1 cellular context compared by ENCODE assay signal in the genomic region with DNA sequence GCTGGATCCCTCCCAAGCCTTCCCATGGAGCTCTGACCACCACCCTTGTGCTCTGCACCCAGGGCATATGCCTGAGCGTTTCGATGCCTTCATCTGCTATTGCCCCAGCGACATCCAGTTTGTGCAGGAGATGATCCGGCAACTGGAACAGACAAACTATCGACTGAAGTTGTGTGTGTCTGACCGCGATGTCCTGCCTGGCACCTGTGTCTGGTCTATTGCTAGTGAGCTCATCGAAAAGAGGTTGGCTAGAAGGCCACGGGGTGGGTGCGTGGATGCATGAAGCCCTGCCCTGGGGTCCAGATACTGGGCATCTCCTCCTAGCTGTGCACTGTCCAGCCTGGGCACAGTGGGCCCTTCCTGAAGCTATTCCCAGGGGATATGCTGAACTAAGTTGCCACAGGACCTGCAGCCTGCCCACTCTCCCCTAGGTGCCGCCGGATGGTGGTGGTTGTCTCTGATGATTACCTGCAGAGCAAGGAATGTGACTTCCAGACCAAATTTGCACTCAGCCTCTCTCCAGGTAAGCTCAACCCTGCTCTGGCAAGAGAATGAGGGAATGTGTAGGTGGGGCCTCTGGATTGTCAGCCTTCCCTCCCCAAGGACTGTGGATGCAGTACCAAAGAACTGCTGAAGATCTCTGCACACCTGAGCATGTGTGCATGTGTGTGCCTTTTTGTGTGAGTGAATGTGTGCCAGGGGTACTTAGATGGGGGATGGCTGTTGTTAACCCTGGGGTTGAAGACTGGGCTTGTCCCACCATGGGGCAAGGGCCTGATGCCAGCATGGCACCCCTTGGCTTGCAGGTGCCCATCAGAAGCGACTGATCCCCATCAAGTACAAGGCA.
TF ChIP-seq lines count a peak whose summit lies in the region.

No MANE protein-coding gene starts in this region.

TF ChIP-seq in HCT116, 20 proteins besides CTCF, POLR2A, EP300 and RAD21 (continued from another document):
- TF ChIP-seq CEBPB (IDR thresholded peaks at IDR 0.05; ENCODE audit: low read depth): no peak
- TF ChIP-seq, protein P1, sequence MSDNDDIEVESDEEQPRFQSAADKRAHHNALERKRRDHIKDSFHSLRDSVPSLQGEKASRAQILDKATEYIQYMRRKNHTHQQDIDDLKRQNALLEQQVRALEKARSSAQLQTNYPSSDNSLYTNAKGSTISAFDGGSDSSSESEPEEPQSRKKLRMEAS (IDR thresholded peaks at IDR 0.05): no peak
- TF ChIP-seq SRF (IDR thresholded peaks at IDR 0.05; ENCODE audit: low read depth): no peak
- TF ChIP-seq, protein P2, sequence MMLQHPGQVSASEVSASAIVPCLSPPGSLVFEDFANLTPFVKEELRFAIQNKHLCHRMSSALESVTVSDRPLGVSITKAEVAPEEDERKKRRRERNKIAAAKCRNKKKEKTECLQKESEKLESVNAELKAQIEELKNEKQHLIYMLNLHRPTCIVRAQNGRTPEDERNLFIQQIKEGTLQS (IDR thresholded peaks at IDR 0.05): no peak
- TF ChIP-seq POLR2AphosphoS5 (IDR thresholded peaks at IDR 0.05; ENCODE audit: low read depth, low read length): no peak
- TF ChIP-seq YY1 (IDR thresholded peaks at IDR 0.05; ENCODE audit: extremely low read depth, insufficient replicate concordance, low read depth, low read length): no peak
- no peak for TF ChIP-seq EGR1 (IDR thresholded peaks at IDR 0.05; ENCODE audit: low read depth)
- TF ChIP-seq ELF1 (IDR thresholded peaks at IDR 0.05; ENCODE audit: borderline replicate concordance, low read depth): no peak
- TF ChIP-seq SP1 (IDR thresholded peaks at IDR 0.05; ENCODE audit: low read depth): no peak
- no peak for TF ChIP-seq ZNF274 (IDR thresholded peaks at IDR 0.05; ENCODE audit: low read depth, low read length)
- no peak for TF ChIP-seq EZH2phosphoT487 (IDR thresholded peaks at IDR 0.05; ENCODE audit: borderline replicate concordance)
- TF ChIP-seq, protein P3, sequence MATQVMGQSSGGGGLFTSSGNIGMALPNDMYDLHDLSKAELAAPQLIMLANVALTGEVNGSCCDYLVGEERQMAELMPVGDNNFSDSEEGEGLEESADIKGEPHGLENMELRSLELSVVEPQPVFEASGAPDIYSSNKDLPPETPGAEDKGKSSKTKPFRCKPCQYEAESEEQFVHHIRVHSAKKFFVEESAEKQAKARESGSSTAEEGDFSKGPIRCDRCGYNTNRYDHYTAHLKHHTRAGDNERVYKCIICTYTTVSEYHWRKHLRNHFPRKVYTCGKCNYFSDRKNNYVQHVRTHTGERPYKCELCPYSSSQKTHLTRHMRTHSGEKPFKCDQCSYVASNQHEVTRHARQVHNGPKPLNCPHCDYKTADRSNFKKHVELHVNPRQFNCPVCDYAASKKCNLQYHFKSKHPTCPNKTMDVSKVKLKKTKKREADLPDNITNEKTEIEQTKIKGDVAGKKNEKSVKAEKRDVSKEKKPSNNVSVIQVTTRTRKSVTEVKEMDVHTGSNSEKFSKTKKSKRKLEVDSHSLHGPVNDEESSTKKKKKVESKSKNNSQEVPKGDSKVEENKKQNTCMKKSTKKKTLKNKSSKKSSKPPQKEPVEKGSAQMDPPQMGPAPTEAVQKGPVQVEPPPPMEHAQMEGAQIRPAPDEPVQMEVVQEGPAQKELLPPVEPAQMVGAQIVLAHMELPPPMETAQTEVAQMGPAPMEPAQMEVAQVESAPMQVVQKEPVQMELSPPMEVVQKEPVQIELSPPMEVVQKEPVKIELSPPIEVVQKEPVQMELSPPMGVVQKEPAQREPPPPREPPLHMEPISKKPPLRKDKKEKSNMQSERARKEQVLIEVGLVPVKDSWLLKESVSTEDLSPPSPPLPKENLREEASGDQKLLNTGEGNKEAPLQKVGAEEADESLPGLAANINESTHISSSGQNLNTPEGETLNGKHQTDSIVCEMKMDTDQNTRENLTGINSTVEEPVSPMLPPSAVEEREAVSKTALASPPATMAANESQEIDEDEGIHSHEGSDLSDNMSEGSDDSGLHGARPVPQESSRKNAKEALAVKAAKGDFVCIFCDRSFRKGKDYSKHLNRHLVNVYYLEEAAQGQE (IDR thresholded peaks at IDR 0.05; ENCODE audit: low read depth): no peak
- no peak for TF ChIP-seq CBX3 (IDR thresholded peaks at IDR 0.05; ENCODE audit: low read depth)
- no peak for TF ChIP-seq ZFX (IDR thresholded peaks at IDR 0.05)
- TF ChIP-seq TCF7L2 (IDR thresholded peaks at IDR 0.05; ENCODE audit: borderline replicate concordance, extremely low read depth, insufficient read depth, insufficient read length): no peak
- TF ChIP-seq, protein P4, sequence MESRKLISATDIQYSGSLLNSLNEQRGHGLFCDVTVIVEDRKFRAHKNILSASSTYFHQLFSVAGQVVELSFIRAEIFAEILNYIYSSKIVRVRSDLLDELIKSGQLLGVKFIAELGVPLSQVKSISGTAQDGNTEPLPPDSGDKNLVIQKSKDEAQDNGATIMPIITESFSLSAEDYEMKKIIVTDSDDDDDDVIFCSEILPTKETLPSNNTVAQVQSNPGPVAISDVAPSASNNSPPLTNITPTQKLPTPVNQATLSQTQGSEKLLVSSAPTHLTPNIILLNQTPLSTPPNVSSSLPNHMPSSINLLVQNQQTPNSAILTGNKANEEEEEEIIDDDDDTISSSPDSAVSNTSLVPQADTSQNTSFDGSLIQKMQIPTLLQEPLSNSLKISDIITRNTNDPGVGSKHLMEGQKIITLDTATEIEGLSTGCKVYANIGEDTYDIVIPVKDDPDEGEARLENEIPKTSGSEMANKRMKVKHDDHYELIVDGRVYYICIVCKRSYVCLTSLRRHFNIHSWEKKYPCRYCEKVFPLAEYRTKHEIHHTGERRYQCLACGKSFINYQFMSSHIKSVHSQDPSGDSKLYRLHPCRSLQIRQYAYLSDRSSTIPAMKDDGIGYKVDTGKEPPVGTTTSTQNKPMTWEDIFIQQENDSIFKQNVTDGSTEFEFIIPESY (IDR thresholded peaks at IDR 0.05; ENCODE audit: extremely low read depth, insufficient replicate concordance, low read length): no peak
